ENCODE assay signal across 21 cellular contexts in the genomic region with DNA sequence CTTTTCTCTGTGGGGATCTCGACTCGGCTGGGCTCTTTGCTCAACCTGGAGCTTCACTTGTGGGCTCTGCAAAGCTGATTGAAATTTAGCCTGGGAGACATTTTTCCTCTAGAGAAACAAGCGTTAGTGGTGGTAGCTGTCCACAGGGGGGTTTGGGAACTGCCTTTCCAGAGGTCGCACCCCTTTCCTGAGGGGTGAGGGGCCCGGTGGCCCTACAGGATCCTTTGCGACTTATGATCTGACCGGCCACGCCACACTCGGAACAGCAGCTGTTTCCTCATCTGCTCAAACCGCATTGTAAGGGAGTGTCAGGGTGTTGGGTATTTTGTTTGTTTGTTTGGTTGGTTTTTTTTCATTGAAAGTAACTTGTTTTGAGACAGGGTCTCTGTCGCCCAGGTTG. TPM values are rescaled to one million over a fixed set of nuclear protein-coding genes. Genes with fewer than 3 reads are reported as not detected.
"Had no signal": no experiment of that assay in that cellular context is flagged by ENCODE, and none has a peak within 500 bp of the region (broad histone marks: within the 10 kb centered on the region; RNA-seq: fewer than 3 reads in every experiment).

No MANE protein-coding gene starts in this region.

- H3K27ac ChIP-seq: body of pancreas, heart right ventricle, left lung, right atrium auricular region, tibial nerve had no signal

- H3K27me3 ChIP-seq: body of pancreas, right atrium auricular region, tibial nerve had no signal

- H3K4me3 Mint-ChIP-seq: stimulated activated memory B cell treated with anti-CD40 and anti-IgM and Interleukin-4, amounts not matched to agents 10 μg/mL and 1 μg/mL and 100 μg/mL, for 72 hours had no signal

- ATAC-seq: activated CD4-positive, alpha-beta T cell treated with anti-CD3 and anti-CD28 coated beads for 36 hours; body of pancreas; heart right ventricle; stimulated activated memory B cell treated with anti-CD40 and anti-IgM and Interleukin-4, amounts not matched to agents 10 μg/mL and 1 μg/mL and 100 μg/mL, for 72 hours had no signal

- H3K9me3 ChIP-seq: body of pancreas, heart right ventricle, left lung, right atrium auricular region, tibial nerve had no signal

- H3K9me3 Mint-ChIP-seq: activated T-helper 2 cell treated with anti-CD3 and anti-CD28 coated beads, Interferon-gamma antibody, Interleukin-2, Interleukin-4, amounts not matched to agents 10 μg/mL and 5 μg/mL and 100 μg/mL, durations not matched to agents 14 hours and 24 hours and 36 hours; central memory CD8-positive, alpha-beta T cell; stimulated activated memory B cell treated with anti-CD40 and anti-IgM and Interleukin-4, amounts not matched to agents 10 μg/mL and 1 μg/mL and 100 μg/mL, for 72 hours had no signal

- DNase-seq: activated CD4-positive, alpha-beta T cell treated with anti-CD3 and anti-CD28 coated beads for 36 hours; activated CD8-positive, alpha-beta memory T cell treated with anti-CD3 and anti-CD28 coated beads for 24 hours; activated naive CD4-positive, alpha-beta T cell treated with anti-CD3 and anti-CD28 coated beads, Interleukin-2, amount 50 U/mL, for 16 hours; activated T-cell treated with anti-CD3 and anti-CD28 coated beads for 4 hours; amniotic stem cell; body of pancreas; cortex of kidney; effector memory CD4-positive, alpha-beta T cell; heart right ventricle; left lung; mesenchymal stem cell; posterior cingulate gyrus; stimulated activated CD4-positive, alpha-beta T cell treated with anti-CD3 and anti-CD28 coated beads, Interleukin-1b, Interleukin-23, amount 100 ng/mL, for 48 hours; T-helper 9 cell had no signal

- H3K4me1 ChIP-seq: right atrium auricular region, tibial nerve had no signal

- H3K4me3 ChIP-seq: body of pancreas, left lung, right atrium auricular region, tibial nerve had no signal

- H3K27me3 Mint-ChIP-seq: activated CD4-positive, alpha-beta T cell treated with anti-CD3 and anti-CD28 coated beads for 36 hours; central memory CD8-positive, alpha-beta T cell had no signal

- H3K36me3 ChIP-seq: heart right ventricle, left lung, right atrium auricular region had no signal

RNA-seq across cellular contexts. Expression of a gene that starts 21.0 kb away (rescaled TPM):
- total RNA-seq: fibroblast of lung, frontal cortex had no signal
- polyA plus RNA-seq: fibroblast of lung had no signal
